ENCODE assay signal across 25 cellular contexts in the genomic region with DNA sequence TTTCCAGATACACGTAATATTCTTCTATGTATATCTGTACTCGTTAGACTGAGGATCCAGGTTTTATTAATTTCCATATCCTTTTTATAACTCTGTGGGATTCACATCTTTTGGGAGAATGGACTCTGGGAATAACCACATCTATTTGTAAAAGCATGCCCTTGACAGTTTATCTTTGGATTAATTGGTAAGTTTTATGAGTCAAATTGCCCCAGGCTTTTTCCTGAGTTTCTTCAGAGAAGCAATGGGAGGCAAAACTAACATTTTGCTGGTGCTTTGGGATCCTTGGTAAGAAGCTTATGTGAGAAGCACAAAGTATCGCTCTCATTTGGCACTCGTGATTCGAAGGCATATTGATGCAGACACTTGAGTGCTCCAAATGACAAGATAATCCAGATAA.
DNase-seq lines count a peak whose midpoint lies in the region; ATAC-seq, FAIRE-seq and TF ChIP-seq lines count a peak whose summit lies in the region.
"Had no signal": no experiment of that assay in that cellular context is flagged by ENCODE, and none has a peak within 500 bp of the region (broad histone marks: within the 10 kb centered on the region; RNA-seq: fewer than 3 reads in every experiment).

No MANE protein-coding gene starts in this region.

- H3K27me3 ChIP-seq in A673 (replicated peaks; ENCODE audit: insufficient read depth, low read depth, low read length, poor library complexity), result no peaks in the 10 kb centered on the region
- H3K27me3 ChIP-seq in bronchial epithelial cell (ENCODE audit: control insufficient read depth, insufficient read depth, low read length), result no peaks in the 10 kb centered on the region
- H3K27me3 ChIP-seq: BE2C, heart left ventricle, pancreas, right lobe of liver had no signal

- POLR2A ChIA-PET in A673 (lab: Charles Lee; ENCODE audit: low non-redundant PET), result no interaction called here
- POLR2A ChIA-PET in HEK293T (lab: Yijun Ruan, JAX), result interaction anchor here (2.1 kb wide), 1 partner anchor 325 kb away, joined by 8 read pairs; a partner anchor contains a TSS

- no TSS peak for BruUV-seq in A673 (replicated peaks; lab: Mats Ljungman, UMichigan)

- ATAC-seq in GM21717 (IDR thresholded peaks at IDR 0.05; ENCODE audit: unreplicated experiment) (no peak), left ventricle myocardium superior (no peak)
- ATAC-seq: heart left ventricle, pancreas, right lobe of liver, SK-N-SH treated with all-trans-retinoic acid at 6 μM for 48 hours had no signal

- no peaks in the 10 kb centered on the region for H3K36me3 ChIP-seq in A673 (ENCODE audit: insufficient read depth, low read length, poor library complexity, severe bottlenecking)
- H3K36me3 ChIP-seq in bronchial epithelial cell (ENCODE audit: control insufficient read depth, insufficient read depth, low read length), result no peaks in the 10 kb centered on the region
- H3K36me3 ChIP-seq: BE2C, heart left ventricle, pancreas, right lobe of liver had no signal

- no peak overlapping the region for H3K27ac ChIP-seq in A673 (ENCODE audit: low read depth, low read length, poor library complexity, severe bottlenecking)
- H3K27ac ChIP-seq: heart left ventricle, pancreas, right lobe of liver had no signal

- no peaks in the 10 kb centered on the region for H3K9me3 ChIP-seq in A673 (ENCODE audit: low read depth, low read length, poor library complexity, severe bottlenecking)
- H3K9me3 ChIP-seq: BE2C, heart left ventricle, pancreas, right lobe of liver had no signal

- no peak for FAIRE-seq in bronchial epithelial cell (lab: Jason Lieb, UNC)
- FAIRE-seq: astrocyte, endothelial cell of umbilical vein, pancreas had no signal

- no peaks in the 10 kb centered on the region for H3K4me1 ChIP-seq in A673 (ENCODE audit: insufficient read depth, low read length, poor library complexity, severe bottlenecking)
- H3K4me1 ChIP-seq: BE2C, heart left ventricle, pancreas, right lobe of liver had no signal

- TF ChIP-seq CTCF in A673 (conservative IDR thresholded peaks at IDR 0.05; ENCODE audit: low read depth, low read length) (no peak), bronchial epithelial cell (IDR thresholded peaks at IDR 0.05; ENCODE audit: insufficient read depth, low read length, severe bottlenecking) (no peak)

- CTCF ChIA-PET in A673 (lab: Charles Lee) (no interaction called here), HEK293T (lab: Yijun Ruan, JAX) (interaction anchor here (0.6 to 1.1 kb wide), 3 partner anchors 9 to 641 kb away, joined by 3 to 4 read pairs (median 3); no protein-coding TSS in a partner anchor)

- H3K4me3 ChIP-seq in A673 (ENCODE audit: low read depth, low read length, poor library complexity, severe bottlenecking) (no peak overlapping the region), bronchial epithelial cell (ENCODE audit: low read depth, low read length) (no peak overlapping the region)
- H3K4me3 ChIP-seq: heart left ventricle, pancreas, right lobe of liver had no signal

- DNase-seq in A673 (ENCODE audit: low spot score) (peak; percentile 23), HEK293T (ENCODE audit: extremely low spot score) (peak; percentile 72), RPMI7951 (ENCODE audit: low read depth) (peak; percentile 80), bronchial epithelial cell (ENCODE audit: low read depth) (peak; percentile 51), D341Med (ENCODE audit: low spot score) (no peak), left ventricle myocardium superior (no peak), NCI-H1694 treated with DMSO at 0.1 percent for 48 hours (lab: John Stamatoyannopoulos, UW) (no peak)
- DNase-seq: activated CD4-positive, alpha-beta T cell treated with anti-CD3 and anti-CD28 coated beads for 4 hours; activated gamma-delta T cell; activated naive CD8-positive, alpha-beta T cell treated with anti-CD3 and anti-CD28 coated beads, Interleukin-2, amount 10 ng/mL, durations not matched to agents 7 days and 5 days; activated T-cell treated with anti-CD3 and anti-CD28 coated beads, Interleukin-2, amount 50 U/mL, for 24 hours; BE2C; cerebellar nuclear complex; heart left ventricle; NCI-H1105 treated with DMSO at 0.1 percent for 48 hours; NCI-H2029 treated with DMSO at 0.1 percent for 48 hours; NCI-H345; NCI-H82; pancreas; right lobe of liver; stimulated activated CD4-positive, alpha-beta T cell treated with anti-CD3 and anti-CD28 coated beads, Interleukin-2, amount 100 ng/mL, for 48 hours had no signal

- intact Hi-C loops in A673 (cut with micrococcal nuclease; ENCODE audit: unreplicated experiment) (no loop called here), left ventricle myocardium superior (cut with micrococcal nuclease) (no loop called here)

TF ChIP-seq in HEK293T, 16 proteins besides CTCF, POLR2A, EP300 and RAD21:
- TF ChIP-seq BHLHE40 (IDR thresholded peaks at IDR 0.05; ENCODE audit: borderline replicate concordance) (no peak), CTBP1 (IDR thresholded peaks at IDR 0.05; ENCODE audit: borderline replicate concordance) (no peak), L3MBTL2 (conservative IDR thresholded peaks at IDR 0.05) (no peak), HDGF (IDR thresholded peaks at IDR 0.05; ENCODE audit: borderline replicate concordance) (no peak), LEF1 (IDR thresholded peaks at IDR 0.05; ENCODE audit: borderline replicate concordance) (no peak), ARNT (IDR thresholded peaks at IDR 0.05) (no peak), SP1 (IDR thresholded peaks at IDR 0.05) (no peak), SUZ12 (IDR thresholded peaks at IDR 0.05) (no peak), NFRKB (IDR thresholded peaks at IDR 0.05) (no peak), FOXA1 (IDR thresholded peaks at IDR 0.05) (no peak), TARDBP (IDR thresholded peaks at IDR 0.05) (no peak), FOXK2 (IDR thresholded peaks at IDR 0.05) (no peak), FOXM1 (IDR thresholded peaks at IDR 0.05; ENCODE audit: borderline replicate concordance) (no peak), ELF4 (IDR thresholded peaks at IDR 0.05) (no peak), ZNF384 (IDR thresholded peaks at IDR 0.05) (no peak)
- TF ChIP-seq, protein P1, sequence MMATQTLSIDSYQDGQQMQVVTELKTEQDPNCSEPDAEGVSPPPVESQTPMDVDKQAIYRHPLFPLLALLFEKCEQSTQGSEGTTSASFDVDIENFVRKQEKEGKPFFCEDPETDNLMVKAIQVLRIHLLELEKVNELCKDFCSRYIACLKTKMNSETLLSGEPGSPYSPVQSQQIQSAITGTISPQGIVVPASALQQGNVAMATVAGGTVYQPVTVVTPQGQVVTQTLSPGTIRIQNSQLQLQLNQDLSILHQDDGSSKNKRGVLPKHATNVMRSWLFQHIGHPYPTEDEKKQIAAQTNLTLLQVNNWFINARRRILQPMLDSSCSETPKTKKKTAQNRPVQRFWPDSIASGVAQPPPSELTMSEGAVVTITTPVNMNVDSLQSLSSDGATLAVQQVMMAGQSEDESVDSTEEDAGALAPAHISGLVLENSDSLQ (IDR thresholded peaks at IDR 0.05), result no peak

Comparison
In these comparisons a context has a peak if more than half of its experiments do, and no peak if none do; other contexts are left out.
1. DNase-seq: peak in A673 (single experiment), HEK293T (single experiment), RPMI7951 (single experiment) and bronchial epithelial cell (single experiment); none in D341Med (single experiment), left ventricle myocardium superior (single experiment) and NCI-H1694 treated with DMSO at 0.1 percent for 48 hours (single experiment).